ENCODE assay signal across 6 cellular contexts in the genomic region with DNA sequence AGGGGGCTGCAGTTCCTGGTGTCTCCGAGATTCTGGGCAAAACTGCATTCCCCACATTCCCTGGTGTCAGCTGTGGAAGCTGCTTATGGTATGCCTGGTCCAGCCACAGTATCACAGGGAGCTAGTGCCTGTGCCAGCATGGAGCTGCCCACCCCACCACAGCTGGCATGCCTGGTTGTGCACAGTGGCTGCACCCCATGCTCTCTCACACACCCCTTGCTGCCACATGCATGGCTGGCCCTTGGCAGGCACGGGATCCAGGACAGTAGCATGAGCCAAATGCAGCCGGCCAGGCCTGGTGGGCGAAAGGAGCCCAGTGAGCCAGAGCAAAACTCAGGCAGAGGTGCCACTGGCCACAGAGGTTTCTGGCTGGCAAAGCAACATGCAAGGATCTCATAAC.
"Had no signal": no experiment of that assay in that cellular context is flagged by ENCODE, and none has a peak within 500 bp of the region (broad histone marks: within the 10 kb centered on the region; RNA-seq: fewer than 3 reads in every experiment).

No MANE protein-coding gene starts in this region.

- H3K27ac ChIP-seq: HL-60 had no signal

- H3K4me3 ChIP-seq: GM23338 had no signal

- ATAC-seq: GM23338, HepG2 had no signal

- H3K4me3 Mint-ChIP-seq: GM23338, H9, IgD-negative memory B cell had no signal

- H3K27me3 Mint-ChIP-seq: IgD-negative memory B cell had no signal

- H3K27ac Mint-ChIP-seq: GM23338, H9, IgD-negative memory B cell had no signal

- H3K4me1 Mint-ChIP-seq: GM23338, H9, IgD-negative memory B cell had no signal

- DNase-seq: H9, HCEC 1CT had no signal

- H3K36me3 Mint-ChIP-seq: IgD-negative memory B cell had no signal
